9 cellular contexts compared by ENCODE assay signal in genomic region chr7:27605689-27606269, GRCh38. TPM values are rescaled to one million over a fixed set of nuclear protein-coding genes. Genes with fewer than 3 reads are reported as not detected.
DNase-seq lines count a peak whose midpoint lies in the region; ATAC-seq and TF ChIP-seq lines count a peak whose summit lies in the region.
"Had no signal": no experiment of that assay in that cellular context is flagged by ENCODE, and none has a peak within 500 bp of the region (broad histone marks: within the 10 kb centered on the region; RNA-seq: fewer than 3 reads in every experiment).

No MANE protein-coding gene starts in this region.

- H3K36me3 Mint-ChIP-seq in WTC11, result no peaks in the 10 kb centered on the region
- H3K36me3 Mint-ChIP-seq: activated naive CD8-positive, alpha-beta T cell treated with anti-CD3 and anti-CD28 coated beads, Interleukin-2, amount 10 ng/mL, durations not matched to agents 7 days and 5 days had no signal

- peak; percentile 63 for TF ChIP-seq RAD21 in neural cell (conservative IDR thresholded peaks at IDR 0.05)

- no peak overlapping the region for H3K4me2 ChIP-seq in neural cell (ENCODE audit: low read length)

- H3K9me3 Mint-ChIP-seq in WTC11, result no peaks in the 10 kb centered on the region
- H3K9me3 Mint-ChIP-seq: activated naive CD8-positive, alpha-beta T cell treated with anti-CD3 and anti-CD28 coated beads, Interleukin-2, amount 10 ng/mL, durations not matched to agents 7 days and 5 days had no signal

- no peaks in the 10 kb centered on the region for H3K9me3 ChIP-seq in neural cell (ENCODE audit: low read length)

- ATAC-seq in WTC11 (no peak), GM21619 (IDR thresholded peaks at IDR 0.05; ENCODE audit: unreplicated experiment) (no peak)

- H4K20me1 ChIP-seq in neural cell (ENCODE audit: insufficient read depth), result no peaks in the 10 kb centered on the region

- H3K27me3 ChIP-seq in brain microvascular endothelial cell (replicated peaks), result no peaks in the 10 kb centered on the region
- no peaks in the 10 kb centered on the region for H3K27me3 ChIP-seq in neural cell (ENCODE audit: insufficient read depth, low read depth, low read length)

- H3K36me3 ChIP-seq in brain microvascular endothelial cell (replicated peaks) (no peaks in the 10 kb centered on the region), neural cell (ENCODE audit: insufficient read depth, low read length) (no peaks in the 10 kb centered on the region)

- H3K27me3 Mint-ChIP-seq in WTC11 (ENCODE audit: low read depth), result no peaks in the 10 kb centered on the region
- H3K27me3 Mint-ChIP-seq: activated naive CD8-positive, alpha-beta T cell treated with anti-CD3 and anti-CD28 coated beads, Interleukin-2, amount 10 ng/mL, durations not matched to agents 7 days and 5 days had no signal

- POLR2A ChIA-PET in WTC11 (lab: Charles Lee), result interaction anchor here (0.6 to 1.1 kb wide), 2 partner anchors 41 to 51 kb away, joined by 3 to 6 read pairs; no protein-coding TSS in a partner anchor

- no peak overlapping the region for H3K27ac Mint-ChIP-seq in WTC11
- H3K27ac Mint-ChIP-seq: activated naive CD8-positive, alpha-beta T cell treated with anti-CD3 and anti-CD28 coated beads, Interleukin-2, amount 10 ng/mL, durations not matched to agents 7 days and 5 days had no signal

- H3K9ac ChIP-seq in neural cell (ENCODE audit: low read length), result no peak overlapping the region

- TF ChIP-seq EP300 in neural cell (conservative IDR thresholded peaks at IDR 0.05; ENCODE audit: poor library complexity, severe bottlenecking), result no peak

- H3K79me2 ChIP-seq in neural cell (replicated peaks; ENCODE audit: insufficient read depth, low read length), result no peaks in the 10 kb centered on the region

- in situ Hi-C loops in brain microvascular endothelial cell (cut with HindIII; ENCODE audit: low pct_ligation_motif_present, low sequenced_read_pairs), result no loop called here

- H3K27ac ChIP-seq in brain microvascular endothelial cell (peak overlapping the region; percentile 57), neural cell (ENCODE audit: low read length) (no peak overlapping the region)

- H3K4me3 ChIP-seq in brain microvascular endothelial cell (ENCODE audit: low read depth, low read length) (no peak overlapping the region), neural cell (ENCODE audit: low read length) (no peak overlapping the region)

- H2AFZ ChIP-seq in neural cell (ENCODE audit: low read depth, low read length), result no peak overlapping the region

- CTCF ChIA-PET in WTC11 (lab: Charles Lee), result interaction anchor here (0.6 to 4.3 kb wide), 34 partner anchors 10 to 860 kb away, joined by 3 to 32 read pairs (median 4); partner anchors contain the start of gene HOXA13

- DNase-seq in DMS79 treated with DMSO at 0.1 percent for 48 hours (lab: John Stamatoyannopoulos, UW) (peak; percentile 74), M059J (ENCODE audit: low read depth) (peak; percentile 74), brain microvascular endothelial cell (peak; percentile 41), GM20000 (ENCODE audit: low spot score) (no peak), WTC11 (ENCODE audit: low spot score) (no peak)
- no peak for DNase-seq in stimulated activated naive CD4-positive, alpha-beta T cell (lab: John Stamatoyannopoulos, UW)
- DNase-seq: activated naive CD8-positive, alpha-beta T cell treated with anti-CD3 and anti-CD28 coated beads, Interleukin-2, amount 10 ng/mL, durations not matched to agents 7 days and 5 days had no signal

- H3K4me3 Mint-ChIP-seq in WTC11, result no peak overlapping the region
- H3K4me3 Mint-ChIP-seq: activated naive CD8-positive, alpha-beta T cell treated with anti-CD3 and anti-CD28 coated beads, Interleukin-2, amount 10 ng/mL, durations not matched to agents 7 days and 5 days had no signal

- peaks cover 65% of the 10 kb centered on the region for H3K4me1 Mint-ChIP-seq in WTC11
- H3K4me1 Mint-ChIP-seq: activated naive CD8-positive, alpha-beta T cell treated with anti-CD3 and anti-CD28 coated beads, Interleukin-2, amount 10 ng/mL, durations not matched to agents 7 days and 5 days had no signal

- no peaks in the 10 kb centered on the region for H3F3A ChIP-seq in neural cell (ENCODE audit: insufficient read depth, low read length, poor library complexity, severe bottlenecking)

- TF ChIP-seq CTCF in brain microvascular endothelial cell (IDR thresholded peaks at IDR 0.05; ENCODE audit: low read depth, low read length, missing control alignments) (peak; percentile 58), neural cell (IDR thresholded peaks at IDR 0.05; ENCODE audit: poor library complexity, severe bottlenecking) (peak; percentile 59), GM20000 (IDR thresholded peaks at IDR 0.05; ENCODE audit: extremely low read depth, missing control alignments) (no peak), WTC11 (IDR thresholded peaks at IDR 0.05) (no peak)

- no peaks in the 10 kb centered on the region for H3K9me2 ChIP-seq in neural cell (ENCODE audit: insufficient read depth, low read length)

TF ChIP-seq in neural cell, 6 proteins besides CTCF, POLR2A, EP300 and RAD21:
- TF ChIP-seq MXI1 (conservative IDR thresholded peaks at IDR 0.05; ENCODE audit: poor library complexity, severe bottlenecking) (no peak), REST (IDR thresholded peaks at IDR 0.05; ENCODE audit: borderline replicate concordance) (no peak), TAF1 (IDR thresholded peaks at IDR 0.05; ENCODE audit: low read depth) (no peak), SMC3 (conservative IDR thresholded peaks at IDR 0.05; ENCODE audit: poor library complexity) (peak; percentile 69), POLR2AphosphoS5 (IDR thresholded peaks at IDR 0.05) (no peak)

TF ChIP-seq in WTC11, 78 proteins besides CTCF, POLR2A, EP300 and RAD21 (continues in another document):
- TF ChIP-seq ZNF416 (CRISPR knock-in tag; IDR thresholded peaks at IDR 0.05) (no peak), IRF2 (CRISPR knock-in tag; IDR thresholded peaks at IDR 0.05; ENCODE audit: borderline replicate concordance, low read depth) (no peak), ERG (CRISPR knock-in tag; IDR thresholded peaks at IDR 0.05) (no peak), OVOL2 (CRISPR knock-in tag; IDR thresholded peaks at IDR 0.05; ENCODE audit: borderline replicate concordance) (no peak), ZNF138 (CRISPR knock-in tag; conservative IDR thresholded peaks at IDR 0.05) (no peak), SOX15 (CRISPR knock-in tag; IDR thresholded peaks at IDR 0.05) (no peak), AFF4 (CRISPR knock-in tag; IDR thresholded peaks at IDR 0.05; ENCODE audit: borderline replicate concordance) (no peak), SMAD4 (CRISPR knock-in tag; IDR thresholded peaks at IDR 0.05) (no peak), ZNF232 (CRISPR knock-in tag; IDR thresholded peaks at IDR 0.05) (no peak), FOXJ3 (CRISPR knock-in tag; IDR thresholded peaks at IDR 0.05; ENCODE audit: borderline replicate concordance) (no peak)

RNA-seq across cellular contexts. Expression of gene HIBADH, which starts 56.9 kb away (rescaled TPM):
- total RNA-seq in M059J (2014; rRNA removed; shearing (Covaris generic)), result 97.4 and 102 TPM in 2 replicates
- polyA plus RNA-seq in neural cell, result 10.8 and 14.4 TPM in 2 replicates
- 19.2 and 20.7 TPM in 2 replicates for polyA minus RNA-seq in neural cell
- 27.9 to 37.7 TPM (median 37.0 TPM) in 3 replicates for total RNA-seq in WTC11 (2021)

Comparison
In these comparisons a context has a peak if more than half of its experiments do, and no peak if none do; other contexts are left out.
1. DNase-seq: peak in DMS79 treated with DMSO at 0.1 percent for 48 hours (single experiment), M059J (single experiment) and brain microvascular endothelial cell (single experiment); none in stimulated activated naive CD4-positive, alpha-beta T cell (0 of 6), GM20000 (single experiment) and WTC11 (single experiment).
2. CTCF ChIP-seq: peak in brain microvascular endothelial cell (single experiment) and neural cell (single experiment); none in GM20000 (single experiment) and WTC11 (single experiment).